In genomic region chr20:23142162-23143050, GRCh38 we compare ENCODE assay signal across 8 cellular contexts. TPM values are rescaled to one million over a fixed set of nuclear protein-coding genes. Genes with fewer than 3 reads are reported as not detected.
A peak's percentile ranks its signal among the peaks of the same experiment; 100 is the strongest.
DNase-seq lines count a peak whose midpoint lies in the region; ATAC-seq, FAIRE-seq and TF ChIP-seq lines count a peak whose summit lies in the region.

No MANE protein-coding gene starts in this region.

- H3K27ac ChIP-seq in right atrium auricular region = peak overlapping the region; percentile 64 to 73
- H3K27ac ChIP-seq in small intestine (ENCODE audit: low read depth in 1 of 2, low read length in 1 of 2) = peak overlapping the region in 1 of 2 donors; percentile 80

- H3K9me3 ChIP-seq in right atrium auricular region (no peaks in the 10 kb centered on the region), small intestine (ENCODE audit: control insufficient read depth, low read depth) (no peaks in the 10 kb centered on the region)

- peaks cover 2% of the 10 kb centered on the region for H3K27me3 Mint-ChIP-seq in glutamatergic neuron (ENCODE audit: unreplicated experiment)

- H3K4me1 Mint-ChIP-seq in glutamatergic neuron (ENCODE audit: low read depth, unreplicated experiment) = peaks cover 3% of the 10 kb centered on the region

- TF ChIP-seq CTCF in GM13976 (IDR thresholded peaks at IDR 0.05; ENCODE audit: borderline replicate concordance, control extremely low read depth, extremely low read depth, insufficient read depth, missing control alignments) (no peak), right atrium auricular region (IDR thresholded peaks at IDR 0.05) (no peak), glutamatergic neuron (IDR thresholded peaks at IDR 0.05; ENCODE audit: partially characterized antibody, unreplicated experiment) (no peak)

- WGBS in small intestine, 3 donors = 74 to 81% (median 77%) methylated on average over 16 of the region's 16 CpGs

- no peak overlapping the region for H3K27ac Mint-ChIP-seq in glutamatergic neuron (ENCODE audit: unreplicated experiment)

- H3K27me3 ChIP-seq in right atrium auricular region (no peaks in the 10 kb centered on the region), small intestine (ENCODE audit: control insufficient read depth in 2 of 2, insufficient read depth in 2 of 2, low read length in 2 of 2) (no peaks in the 10 kb centered on the region)

- no peak for FAIRE-seq in small intestine (lab: Jason Lieb, UNC)

- H3K4me1 ChIP-seq in right atrium auricular region (peaks cover 0 to 37% of the 10 kb centered on the region in 2 donors), small intestine (ENCODE audit: control insufficient read depth in 2 of 2, insufficient read depth in 1 of 2, low read depth in 1 of 2, low read length in 1 of 2) (peaks cover 0 to 4% of the 10 kb centered on the region in 2 donors)

- peak; percentile 53 for ATAC-seq in HG02678 (IDR thresholded peaks at IDR 0.05; ENCODE audit: unreplicated experiment)
- no peak for ATAC-seq in HG03196 (IDR thresholded peaks at IDR 0.05; ENCODE audit: unreplicated experiment)

- in situ Hi-C loops in GM13976 (cut with MboI; ENCODE audit: low sequenced_read_pairs, unreplicated experiment) = no loop called here

- H3K36me3 ChIP-seq in right atrium auricular region (no peaks in the 10 kb centered on the region), small intestine (ENCODE audit: control insufficient read depth in 2 of 2, insufficient read depth in 2 of 2, low read length in 2 of 2) (no peaks in the 10 kb centered on the region)

- DNase-seq in GM13976 (ENCODE audit: low spot score) = peak; percentile 62
- DNase-seq in SKM-1 (lab: John Stamatoyannopoulos, UW; ENCODE audit: unreplicated experiment) = peak; percentile 65
- DNase-seq in right atrium auricular region (ENCODE audit: low spot score) = no peak
- DNase-seq in iPS-NIHi11 (ENCODE audit: low spot score) = no peak
- no peak for DNase-seq in glutamatergic neuron
- DNase-seq in small intestine = no peak

- peaks cover 5% of the 10 kb centered on the region for H3K9me3 Mint-ChIP-seq in glutamatergic neuron (ENCODE audit: unreplicated experiment)

- H3K4me3 ChIP-seq in right atrium auricular region (no peak overlapping the region), small intestine (ENCODE audit: low read depth in 1 of 2, low read length in 2 of 2) (no peak overlapping the region)

- no peaks in the 10 kb centered on the region for H3K36me3 Mint-ChIP-seq in glutamatergic neuron (ENCODE audit: unreplicated experiment)

- no peak overlapping the region for H3K4me3 Mint-ChIP-seq in glutamatergic neuron (ENCODE audit: unreplicated experiment)

RNA-seq across cellular contexts. Expression of gene CD93, which starts 56.3 kb away (rescaled TPM):
- total RNA-seq in right atrium auricular region (10 to 100 TPM; 35.7 to 51.6 TPM), glutamatergic neuron (ENCODE audit: unreplicated experiment) (not detected)
- polyA plus RNA-seq in small intestine = 10 to 100 TPM in 1 of 3 donors, 1 to 10 TPM in 1, under 1 TPM in 1; 0.67 to 36.7 (median 1.6) TPM

Comparison
In these comparisons a context has a peak if more than half of its experiments do, and no peak if none do; other contexts are left out.
1. DNase-seq: peak in GM13976 (single experiment) and SKM-1 (single experiment); none in right atrium auricular region (single experiment), iPS-NIHi11 (single experiment), glutamatergic neuron (single experiment) and small intestine (single experiment).
2. RNA of gene CD93, which starts 56.3 kb away (total RNA-seq): 35.7 to 51.6 TPM in right atrium auricular region; not detected in glutamatergic neuron (single experiment); every median in the first group is over 10 times any median in the second.